Comparison of ENCODE assay signal across 23 cellular contexts in genomic region chr22:50176850-50177536, GRCh38. TPM values are rescaled to one million over a fixed set of nuclear protein-coding genes. Genes with fewer than 3 reads are reported as not detected.
"Had no signal": no experiment of that assay in that cellular context is flagged by ENCODE, and none has a peak within 500 bp of the region (broad histone marks: within the 10 kb centered on the region; RNA-seq: fewer than 3 reads in every experiment).

No MANE protein-coding gene starts in this region.

- H3K27me3 ChIP-seq: breast epithelium, vagina had no signal

- ATAC-seq: activated CD8-positive, alpha-beta T cell treated with anti-CD3 and anti-CD28 coated beads, Interleukin-2, amount 10 ng/mL, durations not matched to agents 7 days and 5 days; T-cell had no signal

- DNase-seq: activated CD4-positive, alpha-beta T cell treated with anti-CD3 and anti-CD28 coated beads, Interleukin-2, amount 10 ng/mL, durations not matched to agents 24 days and 14 days; activated CD4-positive, CD25-positive, alpha-beta regulatory T cell; activated CD8-positive, alpha-beta T cell treated with anti-CD3 and anti-CD28 coated beads, Interleukin-2, amount 10 ng/mL, durations not matched to agents 7 days and 5 days; activated effector memory CD4-positive, alpha-beta T cell treated with Interleukin-2 at 50 U/mL for 16 hours; activated naive CD4-positive, alpha-beta T cell treated with anti-CD3 and anti-CD28 coated beads, Interleukin-2, amount 10 ng/mL, durations not matched to agents 7 days and 5 days; activated T-cell treated with anti-CD3 and anti-CD28 coated beads, Interleukin-2, amount 50 U/mL, for 48 hours; cerebellar nuclear complex; cortex of kidney; erythroblast; natural killer cell; stimulated activated CD4-positive, alpha-beta T cell treated with anti-CD3 and anti-CD28 coated beads, Interleukin-15, amount 100 ng/mL, for 24 hours; stimulated activated CD4-positive, alpha-beta T cell treated with anti-CD3 and anti-CD28 coated beads, Interleukin-2, amount 100 ng/mL, for 48 hours; stomach; T-cell; trophoblast cell had no signal

- H3K4me3 ChIP-seq: adrenal gland, breast epithelium, skin epidermis, stomach, vagina had no signal

- H3K4me1 ChIP-seq: adrenal gland, breast epithelium, vagina had no signal

- FAIRE-seq: astrocyte, endometrium, frontal cortex had no signal

- H3K27ac ChIP-seq: adrenal gland, breast epithelium, skin epidermis, stomach, vagina had no signal

- H3K36me3 ChIP-seq: adrenal gland, breast epithelium, stomach, vagina had no signal

- H3K9me3 ChIP-seq: adrenal gland, breast epithelium, stomach, vagina had no signal

RNA-seq across cellular contexts. Expression of gene PANX2, which starts 6.5 kb away (rescaled TPM):
- total RNA-seq: renal cortical epithelial cell had no signal
